In the genomic region with DNA sequence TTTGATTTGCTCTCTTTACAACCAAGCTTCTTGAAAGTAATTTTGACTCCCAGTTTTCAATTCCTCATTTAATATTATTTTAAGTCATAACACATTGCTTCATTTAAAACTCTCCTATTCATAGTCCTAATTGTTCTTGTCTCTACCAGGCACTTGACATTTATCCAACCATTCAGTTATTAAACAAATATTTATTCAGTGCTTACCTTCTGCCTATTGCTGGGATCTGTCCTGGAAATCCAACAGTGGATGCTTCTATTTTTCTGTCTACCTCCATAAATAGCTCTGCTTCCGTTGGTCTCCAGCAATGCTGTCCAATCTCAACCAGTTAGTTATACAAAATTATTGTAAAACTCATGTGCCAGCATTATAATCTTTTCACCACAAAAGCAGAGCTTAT, we compare ENCODE assay signal across 16 cellular contexts.
"Had no signal": no experiment of that assay in that cellular context is flagged by ENCODE, and none has a peak within 500 bp of the region (broad histone marks: within the 10 kb centered on the region; RNA-seq: fewer than 3 reads in every experiment).

No MANE protein-coding gene starts in this region.

- DNase-seq: activated CD4-positive, alpha-beta memory T cell treated with anti-CD3 and anti-CD28 coated beads, Interleukin-2, amount 10 ng/mL, durations not matched to agents 7 days and 5 days; activated CD4-positive, alpha-beta T cell treated with anti-CD3 and anti-CD28 coated beads for 48 hours; activated CD4-positive, CD25-positive, alpha-beta regulatory T cell; activated effector memory CD4-positive, alpha-beta T cell treated with anti-CD3 and anti-CD28 coated beads, Interleukin-2, amount 50 U/mL, for 16 hours; activated naive CD4-positive, alpha-beta T cell treated with anti-CD3 and anti-CD28 coated beads, Interleukin-2, amount 50 U/mL, for 16 hours; activated naive CD8-positive, alpha-beta T cell treated with anti-CD3 and anti-CD28 coated beads, Interleukin-2, amount 50 U/mL, for 24 hours; activated T-cell treated with anti-CD3 and anti-CD28 coated beads, Interleukin-2, amount 50 U/mL, for 72 hours; cerebellar nuclear complex; heart left ventricle; naive B cell; nucleus accumbens; right cardiac atrium; stimulated activated CD4-positive, alpha-beta T cell treated with anti-CD3 and anti-CD28 coated beads, Interleukin-12 subunit alpha, Interleukin-12 subunit beta, amount 100 ng/mL, for 4 hours; stimulated activated CD4-positive, alpha-beta T cell treated with anti-CD3 and anti-CD28 coated beads, Interleukin-4, amount 100 ng/mL, for 4 hours; substantia nigra; tibial artery had no signal
